1 cellular context compared by ENCODE assay signal in genomic region chr17:51585514-51586104, GRCh38.
TF ChIP-seq lines count a peak whose summit lies in the region.

No MANE protein-coding gene starts in this region.

TF ChIP-seq in H1, 55 proteins besides CTCF, POLR2A, EP300 and RAD21 (continued from another document):
- TF ChIP-seq RNF2 (IDR thresholded peaks at IDR 0.05; ENCODE audit: borderline replicate concordance, low read depth, low read length, missing control alignments, poor library complexity, severe bottlenecking) (no peak), TAF7 (optimal IDR thresholded peaks at IDR 0.05; ENCODE audit: borderline replicate concordance, low read depth, low read length) (no peak), JUN (IDR thresholded peaks at IDR 0.05; ENCODE audit: low read depth, low read length) (no peak), CHD2 (IDR thresholded peaks at IDR 0.05; ENCODE audit: low read length) (no peak), TEAD4 (IDR thresholded peaks at IDR 0.05; ENCODE audit: low read depth, low read length) (peak; percentile 88), EGR1 (IDR thresholded peaks at IDR 0.05; ENCODE audit: borderline replicate concordance, low read depth, low read length) (no peak)
